Comparison of ENCODE assay signal across 9 cellular contexts in the genomic region with DNA sequence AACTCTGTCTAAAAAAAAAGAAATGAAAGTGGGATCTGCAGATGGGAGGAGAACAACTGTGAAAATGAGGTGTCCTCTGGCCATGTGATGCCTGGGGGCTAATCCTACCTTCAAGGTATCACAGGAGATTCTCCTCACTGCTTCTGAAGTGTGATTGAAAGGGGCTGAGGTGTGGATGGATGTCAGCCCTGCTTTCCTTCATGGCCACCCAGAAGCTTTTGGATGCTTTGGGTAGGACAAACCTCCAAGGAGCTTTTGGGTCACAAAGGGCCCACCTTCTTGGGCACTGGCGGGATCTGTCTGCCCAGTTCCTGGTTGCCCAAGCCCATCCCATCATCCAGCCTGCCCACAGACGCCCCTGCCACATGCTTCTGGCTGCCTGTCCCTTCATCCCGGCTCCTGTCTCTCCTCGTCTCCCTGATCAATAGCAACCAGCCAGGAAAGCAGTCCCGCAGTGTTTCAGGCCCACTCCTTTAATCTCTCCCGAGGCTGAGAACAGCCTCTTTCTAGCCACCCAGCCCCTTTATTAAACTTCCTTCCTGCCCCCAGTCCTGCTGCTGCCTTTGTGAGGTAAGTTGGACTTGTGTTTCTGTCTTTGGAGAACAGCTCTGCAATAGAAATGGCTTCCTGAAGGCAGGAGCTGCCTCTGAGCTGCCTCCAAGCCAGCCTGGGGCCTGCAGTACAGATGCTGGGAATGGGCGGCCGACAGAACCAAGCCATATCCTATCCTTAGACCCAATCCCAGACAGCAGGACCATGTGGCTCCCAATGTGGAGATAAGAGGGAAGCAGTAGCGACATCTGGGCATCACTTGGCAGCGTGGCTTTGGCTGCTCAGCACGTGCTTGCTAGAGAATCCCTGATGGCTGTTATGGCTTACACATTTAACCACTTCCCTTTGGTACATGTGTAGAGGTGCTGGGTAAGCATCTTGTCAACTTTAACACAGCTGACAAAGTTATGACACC.
DNase-seq lines count a peak whose midpoint lies in the region; ATAC-seq and TF ChIP-seq lines count a peak whose summit lies in the region.
"Had no signal": no experiment of that assay in that cellular context is flagged by ENCODE, and none has a peak within 500 bp of the region (broad histone marks: within the 10 kb centered on the region; RNA-seq: fewer than 3 reads in every experiment).

No MANE protein-coding gene starts in this region.

- H3K4me3 ChIP-seq in CD4-positive, CD25-positive, alpha-beta regulatory T cell (ENCODE audit: low read depth, low read length) = no peak overlapping the region
- H3K4me3 ChIP-seq in gastrocnemius medialis = no peak overlapping the region

- intact Hi-C loops in natural killer cell (cut with micrococcal nuclease) (loop anchor here (5.0 to 10.0 kb wide), 2 partner anchors 59 to 87 kb away; partner anchors contain the start of gene MAN1C1), gastrocnemius medialis (cut with DNase I; ENCODE audit: low total_unique reads) (no loop called here)

- no peaks in the 10 kb centered on the region for H3K9me3 ChIP-seq in CD4-positive, CD25-positive, alpha-beta regulatory T cell (ENCODE audit: control insufficient read depth in 2 of 2, low read length in 2 of 2)
- H3K9me3 ChIP-seq in gastrocnemius medialis = no peaks in the 10 kb centered on the region

- H3K4me1 Mint-ChIP-seq in CD4-positive, CD25-positive, alpha-beta regulatory T cell = peaks cover 11 to 64% (median 24%) of the 10 kb centered on the region in 4 donors
- H3K4me1 Mint-ChIP-seq in brain (peaks cover 80% of the 10 kb centered on the region), natural killer cell (peaks cover 24% of the 10 kb centered on the region in 2 donors)

- peak; percentile 80 to 89 for ATAC-seq in CD4-positive, CD25-positive, alpha-beta regulatory T cell (ENCODE audit: low read depth in 2 of 2)
- peak; percentile 89 to 100 (median 97) for ATAC-seq in natural killer cell
- no peak for ATAC-seq in gastrocnemius medialis

- no peaks in the 10 kb centered on the region for H3K27me3 ChIP-seq in CD4-positive, CD25-positive, alpha-beta regulatory T cell (ENCODE audit: control insufficient read depth, insufficient read depth, low read length)
- H3K27me3 ChIP-seq in gastrocnemius medialis = no peaks in the 10 kb centered on the region

- TF ChIP-seq CTCF in brain (conservative IDR thresholded peaks at IDR 0.05) = no peak
- no peak for TF ChIP-seq CTCF in natural killer cell (IDR thresholded peaks at IDR 0.05)
- no peak for TF ChIP-seq CTCF in gastrocnemius medialis (IDR thresholded peaks at IDR 0.05 in 4 of 5, conservative IDR thresholded peaks at IDR 0.05 in 1 of 5)
- no peak for TF ChIP-seq CTCF in GM10266 (IDR thresholded peaks at IDR 0.05; ENCODE audit: control insufficient read depth, insufficient read depth, low read depth, missing control alignments)

- peaks cover 9% of the 10 kb centered on the region for H3K36me3 Mint-ChIP-seq in CD4-positive, CD25-positive, alpha-beta regulatory T cell
- no peaks in the 10 kb centered on the region for H3K36me3 Mint-ChIP-seq in brain
- H3K36me3 Mint-ChIP-seq in natural killer cell = no peaks in the 10 kb centered on the region

- no peaks in the 10 kb centered on the region for H3K9me3 Mint-ChIP-seq in CD4-positive, CD25-positive, alpha-beta regulatory T cell
- H3K9me3 Mint-ChIP-seq in brain (no peaks in the 10 kb centered on the region), natural killer cell (peaks cover 0 to 2% of the 10 kb centered on the region in 2 donors)

- no peak overlapping the region for H3K27ac ChIP-seq in CD4-positive, CD25-positive, alpha-beta regulatory T cell (ENCODE audit: insufficient read depth, low read length, poor library complexity, severe bottlenecking)
- H3K27ac ChIP-seq in gastrocnemius medialis = no peak overlapping the region

- peak in 2 of 3 donors; percentile 37 to 70 for DNase-seq in CD4-positive, CD25-positive, alpha-beta regulatory T cell
- DNase-seq in MV-4-11 (lab: John Stamatoyannopoulos, UW) (peak; percentile 79), natural killer cell (peak; percentile 38), COLO668 (lab: John Stamatoyannopoulos, UW; ENCODE audit: unreplicated experiment) (no peak), gastrocnemius medialis (no peak), GM10266 (ENCODE audit: extremely low spot score) (no peak), NCI-H1930 (lab: John Stamatoyannopoulos, UW) (no peak)
- DNase-seq: DMS79 treated with DMSO at 0.1 percent for 48 hours had no signal

- peaks cover 11% of the 10 kb centered on the region for H3K4me1 ChIP-seq in CD4-positive, CD25-positive, alpha-beta regulatory T cell (ENCODE audit: control insufficient read depth, insufficient read depth, low read length, poor library complexity, severe bottlenecking)
- peaks cover 35 to 44% of the 10 kb centered on the region in 2 donors for H3K4me1 ChIP-seq in gastrocnemius medialis

- peak overlapping the region in 1 of 4 donors; percentile 21 for H3K4me3 Mint-ChIP-seq in CD4-positive, CD25-positive, alpha-beta regulatory T cell
- H3K4me3 Mint-ChIP-seq in brain (no peak overlapping the region), natural killer cell (no peak overlapping the region)

- no peaks in the 10 kb centered on the region for H3K36me3 ChIP-seq in CD4-positive, CD25-positive, alpha-beta regulatory T cell (ENCODE audit: control insufficient read depth, insufficient read depth, low read length)
- no peaks in the 10 kb centered on the region for H3K36me3 ChIP-seq in gastrocnemius medialis

- H3K27me3 Mint-ChIP-seq in CD4-positive, CD25-positive, alpha-beta regulatory T cell = peaks cover 7% of the 10 kb centered on the region
- H3K27me3 Mint-ChIP-seq in brain (no peaks in the 10 kb centered on the region), natural killer cell (ENCODE audit: low read depth in 2 of 2) (peaks cover 14 to 33% of the 10 kb centered on the region in 2 donors)

- in situ Hi-C loops in gastrocnemius medialis (cut with MboI; ENCODE audit: low sequenced_read_pairs in 4 of 4) = no loop called here

- TF ChIP-seq POLR2A in gastrocnemius medialis (IDR thresholded peaks at IDR 0.05) = no peak

- H3K27ac Mint-ChIP-seq in CD4-positive, CD25-positive, alpha-beta regulatory T cell = peak overlapping the region; percentile 15 to 72 (median 57)
- H3K27ac Mint-ChIP-seq in brain = peak overlapping the region; percentile 35 to 91 (median 84)
- no peak overlapping the region for H3K27ac Mint-ChIP-seq in natural killer cell

Comparison
In these comparisons a context has a peak if more than half of its experiments do, and no peak if none do; other contexts are left out.
1. ATAC-seq: peak in CD4-positive, CD25-positive, alpha-beta regulatory T cell (2 of 2) and natural killer cell (3 of 3); none in gastrocnemius medialis (0 of 2).
2. DNase-seq: peak in CD4-positive, CD25-positive, alpha-beta regulatory T cell (2 of 3), MV-4-11 (single experiment) and natural killer cell (single experiment); none in COLO668 (single experiment), gastrocnemius medialis (0 of 2), GM10266 (single experiment) and NCI-H1930 (0 of 2).
3. H3K27ac Mint-ChIP-seq: peak in CD4-positive, CD25-positive, alpha-beta regulatory T cell (3 of 3) and brain (5 of 5); none in natural killer cell (0 of 2).